Comparison of ENCODE assay signal across 9 cellular contexts in genomic region chr9:134404376-134405358, GRCh38.
A peak's percentile ranks its signal among the peaks of the same experiment; 100 is the strongest.
DNase-seq lines count a peak whose midpoint lies in the region; ATAC-seq, FAIRE-seq and TF ChIP-seq lines count a peak whose summit lies in the region.
"Had no signal": no experiment of that assay in that cellular context is flagged by ENCODE, and none has a peak within 500 bp of the region (broad histone marks: within the 10 kb centered on the region; RNA-seq: fewer than 3 reads in every experiment).

No MANE protein-coding gene starts in this region.

- no peak overlapping the region for H3K9ac ChIP-seq in trophoblast cell (ENCODE audit: low read length)

- H3K4me3 Mint-ChIP-seq in activated CD4-positive, alpha-beta T cell treated with anti-CD3 and anti-CD28 coated beads, Interleukin-2, amount 10 ng/mL, durations not matched to agents 7 days and 5 days: no peak overlapping the region

- no peak overlapping the region for H2AFZ ChIP-seq in trophoblast cell (ENCODE audit: insufficient read depth, low read length, poor library complexity)

- no peak overlapping the region for H3K23ac ChIP-seq in trophoblast cell (ENCODE audit: low read length)

- TF ChIP-seq CTCF in VCaP (conservative IDR thresholded peaks at IDR 0.05) (no peak), lower lobe of right lung (IDR thresholded peaks at IDR 0.05) (no peak), thyroid gland (IDR thresholded peaks at IDR 0.05) (no peak)

- POLR2A ChIA-PET in activated CD4-positive, alpha-beta T cell treated with anti-CD3 and anti-CD28 coated beads, Interleukin-2, amount 10 ng/mL, durations not matched to agents 7 days and 5 days (lab: Charles Lee): no interaction called here

- no peak overlapping the region for H2BK5ac ChIP-seq in trophoblast cell (ENCODE audit: low read depth, low read length, poor library complexity)

- H3K4me2 ChIP-seq in trophoblast cell (ENCODE audit: low read length): no peak overlapping the region

- H3K27me3 ChIP-seq in lower lobe of right lung (ENCODE audit: low read depth) (no peaks in the 10 kb centered on the region), thyroid gland (no peaks in the 10 kb centered on the region), trophoblast cell (ENCODE audit: insufficient read depth, low read length) (no peaks in the 10 kb centered on the region)

- no peaks in the 10 kb centered on the region for H3K27me3 Mint-ChIP-seq in activated CD4-positive, alpha-beta T cell treated with anti-CD3 and anti-CD28 coated beads, Interleukin-2, amount 10 ng/mL, durations not matched to agents 7 days and 5 days

- peak overlapping the region; percentile 62 for H3K27ac Mint-ChIP-seq in activated CD4-positive, alpha-beta T cell treated with anti-CD3 and anti-CD28 coated beads, Interleukin-2, amount 10 ng/mL, durations not matched to agents 7 days and 5 days

- WGBS in thyroid gland, 2 donors: 71 to 85% methylated on average over 20 to 30 of the region's 34 CpGs
- no CpG with 5 or more reads among the region's 34 CpGs for WGBS in trophoblast cell (ENCODE audit: extremely low coverage, insufficient coverage, insufficient read length)

- intact Hi-C loops in lower lobe of right lung (cut with DNase I): no loop called here
- intact Hi-C loops in thyroid gland (cut with DNase I): no loop called here

- H4K12ac ChIP-seq in trophoblast cell (ENCODE audit: low read depth, low read length): no peak overlapping the region

- H3K36me3 ChIP-seq in lower lobe of right lung: peaks cover 20% of the 10 kb centered on the region
- peaks cover 0 to 8% of the 10 kb centered on the region in 2 donors for H3K36me3 ChIP-seq in thyroid gland
- peaks cover 10 to 29% of the 10 kb centered on the region in 2 experiments for H3K36me3 ChIP-seq in trophoblast cell (ENCODE audit: control insufficient read depth in 1 of 2, insufficient read depth in 2 of 2, low read length in 2 of 2)

- H3K4ac ChIP-seq in trophoblast cell (ENCODE audit: low read depth, low read length): no peak overlapping the region

- H3K9me3 ChIP-seq in lower lobe of right lung (no peaks in the 10 kb centered on the region), thyroid gland (no peaks in the 10 kb centered on the region), trophoblast cell (ENCODE audit: insufficient read depth, low read depth, low read length) (no peaks in the 10 kb centered on the region)

- H3K79me2 ChIP-seq in trophoblast cell (ENCODE audit: control insufficient read depth, insufficient read depth, low read length, poor library complexity): no peaks in the 10 kb centered on the region

- no peak overlapping the region for H4K91ac ChIP-seq in trophoblast cell (ENCODE audit: low read depth, low read length)

- H3K4me1 Mint-ChIP-seq in activated CD4-positive, alpha-beta T cell treated with anti-CD3 and anti-CD28 coated beads, Interleukin-2, amount 10 ng/mL, durations not matched to agents 7 days and 5 days: peaks cover 35% of the 10 kb centered on the region

- H3K9me3 Mint-ChIP-seq in activated CD4-positive, alpha-beta T cell treated with anti-CD3 and anti-CD28 coated beads, Interleukin-2, amount 10 ng/mL, durations not matched to agents 7 days and 5 days: no peaks in the 10 kb centered on the region

- peaks cover 3% of the 10 kb centered on the region for H3K79me1 ChIP-seq in trophoblast cell (ENCODE audit: low read length)

- no peaks in the 10 kb centered on the region for H3K36me3 Mint-ChIP-seq in activated CD4-positive, alpha-beta T cell treated with anti-CD3 and anti-CD28 coated beads, Interleukin-2, amount 10 ng/mL, durations not matched to agents 7 days and 5 days (ENCODE audit: low read depth)

- CTCF ChIA-PET in activated CD4-positive, alpha-beta T cell treated with anti-CD3 and anti-CD28 coated beads, Interleukin-2, amount 10 ng/mL, durations not matched to agents 7 days and 5 days (lab: Charles Lee): interaction anchor here (0.6 to 2.6 kb wide), 2 partner anchors 8 to 111 kb away, joined by 3 to 9 read pairs; no protein-coding TSS in a partner anchor

- ATAC-seq in lower lobe of right lung (no peak), HG02588 (IDR thresholded peaks at IDR 0.05; ENCODE audit: unreplicated experiment) (no peak)

- H3K4me3 ChIP-seq in lower lobe of right lung: peak overlapping the region; percentile 6
- no peak overlapping the region for H3K4me3 ChIP-seq in thyroid gland (replicated peaks in 1 of 3)
- H3K4me3 ChIP-seq in trophoblast cell (ENCODE audit: low read depth, low read length): no peak overlapping the region

- no peak overlapping the region for H4K8ac ChIP-seq in trophoblast cell (ENCODE audit: low read depth, low read length)

- no peak overlapping the region for H3K18ac ChIP-seq in trophoblast cell (ENCODE audit: low read length)

- H3K14ac ChIP-seq in trophoblast cell (ENCODE audit: low read length): no peak overlapping the region

- no peak overlapping the region for H2AK5ac ChIP-seq in trophoblast cell (ENCODE audit: low read length)

- DNase-seq in activated CD4-positive, alpha-beta T cell treated with anti-CD3 and anti-CD28 coated beads, Interleukin-2, amount 10 ng/mL, durations not matched to agents 7 days and 5 days: no peak
- no peak for DNase-seq in activated CD4-positive, alpha-beta T cell treated with anti-CD3 and anti-CD28 coated beads for 1 hour
- DNase-seq in lower lobe of right lung: no peak
- DNase-seq in thyroid gland: peak; percentile 62 to 72
- no peak for DNase-seq in trophoblast cell
- DNase-seq in urothelium cell line (ENCODE audit: low spot score): no peak
- DNase-seq: NK-92 treated with Interleukin-12 subunit alpha and Interleukin-12 subunit beta, amount 100 ng/mL, for 24 hours had no signal

- no peak for TF ChIP-seq POLR2A in thyroid gland (IDR thresholded peaks at IDR 0.05)

- H2BK120ac ChIP-seq in trophoblast cell (ENCODE audit: insufficient read depth, low read length, poor library complexity): no peak overlapping the region

- H3K27ac ChIP-seq in VCaP (peak overlapping the region; percentile 86), lower lobe of right lung (peak overlapping the region; percentile 76), thyroid gland (peak overlapping the region; percentile 73 to 95 (median 76)), trophoblast cell (ENCODE audit: low read depth, low read length) (no peak overlapping the region)

- peaks cover 81% of the 10 kb centered on the region for H3K4me1 ChIP-seq in lower lobe of right lung
- peaks cover 65 to 79% of the 10 kb centered on the region in 2 donors for H3K4me1 ChIP-seq in thyroid gland
- H3K4me1 ChIP-seq in trophoblast cell (ENCODE audit: control insufficient read depth in 1 of 2, insufficient read depth in 2 of 2, low read length in 2 of 2): peaks cover 12 to 14% of the 10 kb centered on the region in 2 experiments

- no peak overlapping the region for H2BK12ac ChIP-seq in trophoblast cell (ENCODE audit: low read length)

- FAIRE-seq in urothelium cell line (lab: Jason Lieb, UNC): no peak

Comparison
In these comparisons a context has a peak if more than half of its experiments do, and no peak if none do; other contexts are left out.
1. DNase-seq: peak in thyroid gland (2 of 2); none in activated CD4-positive, alpha-beta T cell treated with anti-CD3 and anti-CD28 coated beads, Interleukin-2, amount 10 ng/mL, durations not matched to agents 7 days and 5 days (single experiment), activated CD4-positive, alpha-beta T cell treated with anti-CD3 and anti-CD28 coated beads for 1 hour (single experiment), lower lobe of right lung (single experiment), trophoblast cell (0 of 2) and urothelium cell line (single experiment).